11 cellular contexts compared by ENCODE assay signal in the genomic region with DNA sequence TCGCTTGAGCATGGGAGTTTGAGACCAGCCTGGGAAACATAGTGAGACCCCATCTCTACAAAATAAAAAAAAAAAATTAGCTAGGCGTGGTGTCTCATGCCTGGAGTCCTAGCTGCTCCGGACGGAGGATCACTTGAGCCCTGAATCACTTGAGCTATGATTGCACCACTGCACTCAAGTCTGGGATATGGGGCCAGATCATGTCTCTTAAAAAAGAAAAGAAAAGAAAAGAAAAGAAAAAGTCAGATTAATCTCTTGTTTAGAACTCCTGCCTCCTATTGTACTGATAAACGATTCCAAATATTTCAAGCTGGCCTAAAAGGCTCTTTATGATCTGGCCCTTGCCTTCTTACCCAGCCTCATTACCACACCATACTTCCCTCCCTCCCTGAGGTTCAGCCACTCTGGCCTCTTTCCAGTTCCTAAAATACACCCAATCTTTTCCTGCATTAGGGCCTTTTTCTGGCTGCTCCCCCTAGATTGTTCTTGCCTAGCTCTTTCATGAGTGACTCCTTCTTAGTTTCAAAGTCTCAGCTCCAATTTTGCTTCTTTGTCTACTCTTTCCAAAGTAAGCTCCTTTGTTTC. TPM values are rescaled to one million over a fixed set of nuclear protein-coding genes. Genes with fewer than 3 reads are reported as not detected.
DNase-seq lines count a peak whose midpoint lies in the region; ATAC-seq and TF ChIP-seq lines count a peak whose summit lies in the region.
"Had no signal": no experiment of that assay in that cellular context is flagged by ENCODE, and none has a peak within 500 bp of the region (broad histone marks: within the 10 kb centered on the region; RNA-seq: fewer than 3 reads in every experiment).

No MANE protein-coding gene starts in this region.

- no peaks in the 10 kb centered on the region for H3K27me3 Mint-ChIP-seq in naive thymus-derived CD8-positive, alpha-beta T cell

- H3K27ac Mint-ChIP-seq in naive thymus-derived CD8-positive, alpha-beta T cell = peak overlapping the region in 2 of 10 donors; percentile 11 to 55

- intact Hi-C loops in Right ventricle myocardium inferior (cut with DNase I) (loop anchor here (5.0 kb wide), 2 partner anchors 37 to 38 kb away; no protein-coding TSS in a partner anchor), cardiac septum (cut with DNase I) (loop anchor here (5.0 kb wide), 1 partner anchor 42 kb away; a partner anchor contains a TSS), colonic mucosa (cut with DNase I) (no loop called here), mucosa of descending colon (cut with DNase I, micrococcal nuclease) (no loop called here), vagina (cut with DNase I) (no loop called here)

- ATAC-seq in Right ventricle myocardium inferior (peak; percentile 83), mucosa of descending colon (peak; percentile 43), GM21528 (IDR thresholded peaks at IDR 0.05; ENCODE audit: low FRiP score, unreplicated experiment) (no peak)
- no peak for ATAC-seq in naive thymus-derived CD8-positive, alpha-beta T cell

- H3K9me3 Mint-ChIP-seq in naive thymus-derived CD8-positive, alpha-beta T cell = no peaks in the 10 kb centered on the region

- POLR2A ChIA-PET in naive thymus-derived CD8-positive, alpha-beta T cell (lab: Charles Lee) = no interaction called here

- no peak for TF ChIP-seq POLR2A in vagina (IDR thresholded peaks at IDR 0.05)

- H3K27me3 ChIP-seq in colonic mucosa = no peaks in the 10 kb centered on the region
- H3K27me3 ChIP-seq in vagina = no peaks in the 10 kb centered on the region

- H3K9me3 ChIP-seq in colonic mucosa (no peaks in the 10 kb centered on the region), mucosa of descending colon (no peaks in the 10 kb centered on the region), vagina (no peaks in the 10 kb centered on the region)

- peak overlapping the region; percentile 51 for H3K27ac ChIP-seq in colonic mucosa
- H3K27ac ChIP-seq in vagina = peak overlapping the region; percentile 80
- H3K27ac ChIP-seq: parathyroid adenoma, VCaP had no signal

- H3K9ac ChIP-seq in colonic mucosa (ENCODE audit: low read depth in 2 of 2, low read length in 2 of 2) = no peak overlapping the region
- H3K9ac ChIP-seq: parathyroid adenoma had no signal

- H3K4me3 Mint-ChIP-seq in naive thymus-derived CD8-positive, alpha-beta T cell = no peak overlapping the region

- peaks cover 0 to 30% (median 5%) of the 10 kb centered on the region in 4 donors for H3K4me1 Mint-ChIP-seq in naive thymus-derived CD8-positive, alpha-beta T cell

- H3K4me1 ChIP-seq in colonic mucosa = peaks cover 9% of the 10 kb centered on the region
- H3K4me1 ChIP-seq in mucosa of descending colon (ENCODE audit: low read depth) = no peaks in the 10 kb centered on the region
- peaks cover 40% of the 10 kb centered on the region for H3K4me1 ChIP-seq in vagina
- H3K4me1 ChIP-seq: parathyroid adenoma had no signal

- peaks cover 0 to 8% (median 6%) of the 10 kb centered on the region in 3 donors for H3K36me3 Mint-ChIP-seq in naive thymus-derived CD8-positive, alpha-beta T cell

- no peak overlapping the region for H3K4me3 ChIP-seq in colonic mucosa
- H3K4me3 ChIP-seq in mucosa of descending colon = no peak overlapping the region
- H3K4me3 ChIP-seq in vagina = no peak overlapping the region

- DNase-seq in Right ventricle myocardium inferior (ENCODE audit: missing footprints) = no peak
- DNase-seq in cardiac septum (ENCODE audit: low spot score) = no peak
- no peak for DNase-seq in colonic mucosa
- DNase-seq in mucosa of descending colon = no peak
- DNase-seq in vagina (ENCODE audit: extremely low spot score in 2 of 2) = peak in 1 of 2 donors; percentile 90
- DNase-seq in NCI-H524 treated with DMSO at 0.1 percent for 48 hours (lab: John Stamatoyannopoulos, UW) = no peak
- no peak for DNase-seq in naive thymus-derived CD8-positive, alpha-beta T cell
- DNase-seq: NCI-H1048 had no signal

- TF ChIP-seq CTCF in colonic mucosa (IDR thresholded peaks at IDR 0.05) (no peak), mucosa of descending colon (IDR thresholded peaks at IDR 0.05) (no peak), vagina (IDR thresholded peaks at IDR 0.05) (no peak)

- H3K36me3 ChIP-seq in colonic mucosa (no peaks in the 10 kb centered on the region), mucosa of descending colon (ENCODE audit: low read depth) (no peaks in the 10 kb centered on the region), vagina (peaks cover 0 to 18% of the 10 kb centered on the region in 2 donors)

RNA-seq across cellular contexts. Expression of a gene that starts 41.7 kb away (rescaled TPM):
- 237 TPM for total RNA-seq in Right ventricle myocardium inferior
- 284 TPM for total RNA-seq in cardiac septum
- 100 to 1,000 TPM in 1 of 2 donors, 10 to 100 TPM in 1; 99.9 to 179 TPM for total RNA-seq in colonic mucosa
- 100 to 1,000 TPM; 114 to 292 (median 117) TPM for total RNA-seq in mucosa of descending colon
- 74.6 TPM for total RNA-seq in vagina
- total RNA-seq in naive thymus-derived CD8-positive, alpha-beta T cell = 1 to 10 TPM; 5.0 to 5.9 TPM
- polyA plus RNA-seq in naive thymus-derived CD8-positive, alpha-beta T cell = 10 to 100 TPM in 1 of 3 donors, 1 to 10 TPM in 2; 7.8 to 21.2 (median 9.0) TPM

Comparison
In these comparisons a context has a peak if more than half of its experiments do, and no peak if none do; other contexts are left out.
1. ATAC-seq: peak in Right ventricle myocardium inferior (single experiment) and mucosa of descending colon (single experiment); none in GM21528 (single experiment) and naive thymus-derived CD8-positive, alpha-beta T cell (0 of 2).
2. RNA of a gene that starts 41.7 kb away (total RNA-seq): 284 TPM in cardiac septum (single experiment), 237 TPM in Right ventricle myocardium inferior (single experiment), 99.9 to 179 TPM in colonic mucosa, 114 to 292 TPM in mucosa of descending colon and 74.6 TPM in vagina (single experiment); 5.0 to 5.9 TPM in naive thymus-derived CD8-positive, alpha-beta T cell; every median in the first group is over 10 times any median in the second.
3. intact Hi-C loops: an anchor here in Right ventricle myocardium inferior (5.0 kb wide) and cardiac septum (5.0 kb wide); none called in colonic mucosa, mucosa of descending colon and vagina.